ENCODE assay signal across 8 cellular contexts in the genomic region with DNA sequence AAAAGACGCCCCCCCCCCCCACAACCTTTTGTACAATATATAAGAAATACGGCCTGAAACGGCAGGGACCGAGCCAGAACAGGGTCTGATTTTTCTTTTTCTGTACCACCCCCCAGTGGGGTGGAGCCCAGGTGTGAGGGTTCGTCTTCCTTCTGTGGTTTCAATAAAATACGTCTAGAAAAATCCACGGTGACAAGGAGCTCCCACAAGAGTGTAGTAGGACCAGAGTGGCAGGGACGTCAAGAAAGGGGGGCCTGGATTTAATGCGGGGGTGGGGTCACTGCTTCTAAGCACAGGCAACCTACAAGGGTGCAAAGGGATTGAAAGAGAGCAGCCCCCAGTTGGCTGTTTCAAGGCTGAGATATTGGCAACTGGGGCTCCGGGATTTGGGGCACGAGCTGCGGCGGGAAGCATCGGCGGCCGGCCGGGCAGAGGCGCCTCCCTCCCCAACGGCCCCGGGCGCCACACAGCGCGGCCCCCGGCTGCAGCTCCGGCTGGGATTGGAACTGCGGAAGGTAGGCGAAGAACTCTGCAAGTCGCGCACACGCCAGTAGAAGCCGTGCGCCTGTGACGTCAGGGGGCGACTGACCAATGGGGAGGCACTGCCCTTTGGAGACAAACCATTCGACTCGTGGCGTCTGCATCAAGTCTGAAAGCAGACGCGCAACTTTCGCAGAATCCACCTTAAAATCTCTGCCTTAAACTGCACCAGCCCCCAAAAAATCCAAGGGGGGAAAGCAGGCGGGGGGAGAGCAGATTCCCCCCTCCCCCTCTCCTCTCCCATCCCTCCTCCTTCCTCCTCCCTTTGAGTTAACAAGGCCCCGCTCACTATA. TPM values are rescaled to one million over a fixed set of nuclear protein-coding genes. Genes with fewer than 3 reads are reported as not detected.
DNase-seq lines count a peak whose midpoint lies in the region; ATAC-seq lines count a peak whose summit lies in the region.

A gene (plus strand): TSS at position 623 of the 833 bp plus-strand sequence. CDS start 425 bp downstream, outside the sequence.

- peaks cover 4% of the 10 kb centered on the region for H3K36me3 Mint-ChIP-seq in activated naive CD4-positive, alpha-beta T cell treated with anti-CD3 and anti-CD28 coated beads, Interleukin-2, amount 10 ng/mL, durations not matched to agents 7 days and 5 days

- ATAC-seq in right cardiac atrium = peak in 1 of 2 donors; percentile 59

- H3K9me3 ChIP-seq in right cardiac atrium (ENCODE audit: control insufficient read depth, low read length) (no peaks in the 10 kb centered on the region), skeletal muscle satellite cell (replicated peaks; ENCODE audit: low read length) (no peaks in the 10 kb centered on the region)

- H3K4me1 Mint-ChIP-seq in activated naive CD4-positive, alpha-beta T cell treated with anti-CD3 and anti-CD28 coated beads, Interleukin-2, amount 10 ng/mL, durations not matched to agents 7 days and 5 days = peaks cover 12% of the 10 kb centered on the region

- peaks cover 8% of the 10 kb centered on the region for H3K27me3 ChIP-seq in right cardiac atrium (ENCODE audit: control insufficient read depth, insufficient read depth)
- peaks cover 90% of the 10 kb centered on the region for H3K27me3 ChIP-seq in skeletal muscle satellite cell (ENCODE audit: control insufficient read depth, insufficient read depth, low read length)

- H3K4me2 ChIP-seq in skeletal muscle satellite cell (ENCODE audit: low read length) = peak within 1 kb of the TSS; percentile 86

- peak in 2 of 3 donors; percentile 33 to 37 for DNase-seq in stimulated activated CD4-positive, alpha-beta T cell treated with anti-CD3 and anti-CD28 coated beads, Interleukin-12 subunit alpha, Interleukin-12 subunit beta, amount 100 ng/mL, for 48 hours (ENCODE audit: low read depth in 2 of 3, low spot score in 1 of 3)
- DNase-seq in stimulated activated CD4-positive, alpha-beta T cell treated with anti-CD3 and anti-CD28 coated beads, Interleukin-4, amount 100 ng/mL, for 1 hour = no peak
- DNase-seq in NCI-H2171 treated with DMSO at 0.1 percent for 48 hours (lab: John Stamatoyannopoulos, UW) (peak; percentile 95), right cardiac atrium (peak; percentile 46 to 65 (median 58)), SIG-M5 (lab: John Stamatoyannopoulos, UW) (no peak), MV-4-11 (lab: John Stamatoyannopoulos, UW) (no peak)
- DNase-seq in activated naive CD4-positive, alpha-beta T cell treated with anti-CD3 and anti-CD28 coated beads, Interleukin-2, amount 10 ng/mL, durations not matched to agents 7 days and 5 days = peak; percentile 36

- H3K27ac Mint-ChIP-seq in activated naive CD4-positive, alpha-beta T cell treated with anti-CD3 and anti-CD28 coated beads, Interleukin-2, amount 10 ng/mL, durations not matched to agents 7 days and 5 days = peak within 1 kb of the TSS; percentile 58

- peak within 1 kb of the TSS; percentile 51 for H3K4me3 Mint-ChIP-seq in activated naive CD4-positive, alpha-beta T cell treated with anti-CD3 and anti-CD28 coated beads, Interleukin-2, amount 10 ng/mL, durations not matched to agents 7 days and 5 days

- H3K27ac ChIP-seq in right cardiac atrium (ENCODE audit: low read length) = no peak within 1 kb of the TSS

- no peaks in the 10 kb centered on the region for H3K9me3 Mint-ChIP-seq in activated naive CD4-positive, alpha-beta T cell treated with anti-CD3 and anti-CD28 coated beads, Interleukin-2, amount 10 ng/mL, durations not matched to agents 7 days and 5 days

- 2% methylated on average over 42 of the region's 42 CpGs for WGBS in right cardiac atrium

- H3K4me3 ChIP-seq in right cardiac atrium (ENCODE audit: low read length) = peak within 1 kb of the TSS; percentile 25
- peak within 1 kb of the TSS; percentile 63 for H3K4me3 ChIP-seq in skeletal muscle satellite cell (ENCODE audit: low read length)

- no peaks in the 10 kb centered on the region for H3K36me3 ChIP-seq in skeletal muscle satellite cell (ENCODE audit: insufficient read depth, low read length)

- CTCF ChIA-PET in activated naive CD4-positive, alpha-beta T cell treated with anti-CD3 and anti-CD28 coated beads, Interleukin-2, amount 10 ng/mL, durations not matched to agents 7 days and 5 days (lab: Charles Lee) = interaction anchor here (0.7 kb wide), 1 partner anchor 210 kb away, joined by 3 read pairs; no protein-coding TSS in a partner anchor

- H3K27me3 Mint-ChIP-seq in activated naive CD4-positive, alpha-beta T cell treated with anti-CD3 and anti-CD28 coated beads, Interleukin-2, amount 10 ng/mL, durations not matched to agents 7 days and 5 days = peaks cover 96% of the 10 kb centered on the region

- H3K4me1 ChIP-seq in right cardiac atrium (ENCODE audit: control insufficient read depth, insufficient read depth, low read length) (no peaks in the 10 kb centered on the region), skeletal muscle satellite cell (ENCODE audit: control insufficient read depth, insufficient read depth, low read length) (peaks cover 6% of the 10 kb centered on the region)

- intact Hi-C loops in right cardiac atrium (cut with DNase I) = no loop called here

- H3K9ac ChIP-seq in skeletal muscle satellite cell (ENCODE audit: low read depth, low read length) = no peak within 1 kb of the TSS

RNA-seq across cellular contexts. Expression of the gene that starts here (rescaled TPM):
- total RNA-seq in right cardiac atrium = not detected
- polyA plus RNA-seq in right cardiac atrium = not detected
- total RNA-seq in skeletal muscle satellite cell (2012; rRNA removed) = not detected in 2 replicates

Comparison
In these comparisons a context has a peak if more than half of its experiments do, and no peak if none do; other contexts are left out.
1. DNase-seq: peak in stimulated activated CD4-positive, alpha-beta T cell treated with anti-CD3 and anti-CD28 coated beads, Interleukin-12 subunit alpha, Interleukin-12 subunit beta, amount 100 ng/mL, for 48 hours (2 of 3), NCI-H2171 treated with DMSO at 0.1 percent for 48 hours (single experiment) and activated naive CD4-positive, alpha-beta T cell treated with anti-CD3 and anti-CD28 coated beads, Interleukin-2, amount 10 ng/mL, durations not matched to agents 7 days and 5 days (single experiment); none in stimulated activated CD4-positive, alpha-beta T cell treated with anti-CD3 and anti-CD28 coated beads, Interleukin-4, amount 100 ng/mL, for 1 hour (single experiment), SIG-M5 (single experiment) and MV-4-11 (single experiment).
2. Peak in DNase-seq and H3K4me3 ChIP-seq in right cardiac atrium; RNA of the gene not detected or under 1 TPM.